ENCODE assay signal across 2 cellular contexts in the genomic region with DNA sequence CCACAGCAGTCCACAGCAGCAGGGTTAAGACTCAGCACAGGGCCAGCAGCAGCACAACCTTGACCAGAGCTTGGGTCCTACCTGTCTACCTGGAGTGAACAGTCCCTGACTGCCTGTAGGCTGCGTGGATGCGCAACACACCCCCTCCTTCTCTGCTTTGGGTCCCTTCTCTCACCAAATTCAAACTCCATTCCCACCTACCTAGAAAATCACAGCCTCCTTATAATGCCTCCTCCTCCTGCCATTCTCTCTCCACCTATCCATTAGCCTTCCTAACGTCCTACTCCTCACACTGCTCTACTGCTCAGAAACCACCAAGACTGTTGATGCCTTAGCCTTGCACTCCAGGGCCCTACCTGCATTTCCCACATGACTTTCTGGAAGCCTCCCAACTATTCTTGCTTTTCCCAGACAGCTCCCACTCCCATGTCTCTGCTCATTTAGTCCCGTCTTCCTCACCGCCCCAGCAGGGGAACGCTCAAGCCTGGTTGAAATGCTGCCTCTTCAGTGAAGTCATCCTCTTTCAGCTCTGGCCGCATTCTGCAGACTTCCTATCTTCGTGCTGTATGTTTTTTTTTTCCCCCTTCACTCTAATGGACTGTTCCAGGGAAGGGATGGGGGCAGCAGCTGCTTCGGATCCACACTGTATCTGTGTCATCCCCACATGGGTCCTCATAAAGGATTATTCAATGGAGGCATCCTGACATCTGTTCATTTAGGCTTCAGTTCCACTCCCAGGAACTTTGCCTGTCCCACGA.
TF ChIP-seq lines count a peak whose summit lies in the region.

No MANE protein-coding gene starts in this region.

TF ChIP-seq in HCT116, 20 proteins besides CTCF, POLR2A, EP300 and RAD21:
- TF ChIP-seq POLR2AphosphoS5 (IDR thresholded peaks at IDR 0.05; ENCODE audit: low read depth, low read length), result peak; percentile 30; the same call in 1 of the 2 replicates
- TF ChIP-seq, protein P1, sequence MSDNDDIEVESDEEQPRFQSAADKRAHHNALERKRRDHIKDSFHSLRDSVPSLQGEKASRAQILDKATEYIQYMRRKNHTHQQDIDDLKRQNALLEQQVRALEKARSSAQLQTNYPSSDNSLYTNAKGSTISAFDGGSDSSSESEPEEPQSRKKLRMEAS (IDR thresholded peaks at IDR 0.05), result no peak
- TF ChIP-seq SP1 (IDR thresholded peaks at IDR 0.05; ENCODE audit: low read depth), result no peak
- no peak for TF ChIP-seq CEBPB (IDR thresholded peaks at IDR 0.05; ENCODE audit: low read depth)
- no peak for TF ChIP-seq ELF1 (IDR thresholded peaks at IDR 0.05; ENCODE audit: borderline replicate concordance, low read depth)
- no peak for TF ChIP-seq CBX3 (IDR thresholded peaks at IDR 0.05; ENCODE audit: low read depth)
- no peak for TF ChIP-seq FOSL1 (IDR thresholded peaks at IDR 0.05; ENCODE audit: low read depth)
- TF ChIP-seq TCF7L2 (IDR thresholded peaks at IDR 0.05; ENCODE audit: borderline replicate concordance, extremely low read depth, insufficient read depth, insufficient read length), result no peak

TF ChIP-seq in GM12878, 131 proteins besides CTCF, POLR2A, EP300 and RAD21:
- TF ChIP-seq, protein P2, sequence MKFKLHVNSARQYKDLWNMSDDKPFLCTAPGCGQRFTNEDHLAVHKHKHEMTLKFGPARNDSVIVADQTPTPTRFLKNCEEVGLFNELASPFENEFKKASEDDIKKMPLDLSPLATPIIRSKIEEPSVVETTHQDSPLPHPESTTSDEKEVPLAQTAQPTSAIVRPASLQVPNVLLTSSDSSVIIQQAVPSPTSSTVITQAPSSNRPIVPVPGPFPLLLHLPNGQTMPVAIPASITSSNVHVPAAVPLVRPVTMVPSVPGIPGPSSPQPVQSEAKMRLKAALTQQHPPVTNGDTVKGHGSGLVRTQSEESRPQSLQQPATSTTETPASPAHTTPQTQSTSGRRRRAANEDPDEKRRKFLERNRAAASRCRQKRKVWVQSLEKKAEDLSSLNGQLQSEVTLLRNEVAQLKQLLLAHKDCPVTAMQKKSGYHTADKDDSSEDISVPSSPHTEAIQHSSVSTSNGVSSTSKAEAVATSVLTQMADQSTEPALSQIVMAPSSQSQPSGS (IDR thresholded peaks at IDR 0.05; ENCODE audit: low read length), result 0 out of 2 replicates have a peak, but pooled peaks have one; percentile 12
- no peak for TF ChIP-seq TBL1XR1 (IDR thresholded peaks at IDR 0.05; ENCODE audit: low read depth, low read length)
- no peak for TF ChIP-seq FOXM1 (IDR thresholded peaks at IDR 0.05; ENCODE audit: low read depth, low read length)
- no peak for TF ChIP-seq NBN (IDR thresholded peaks at IDR 0.05)
- no peak for TF ChIP-seq PAX8 (IDR thresholded peaks at IDR 0.05)
- TF ChIP-seq, protein P3, sequence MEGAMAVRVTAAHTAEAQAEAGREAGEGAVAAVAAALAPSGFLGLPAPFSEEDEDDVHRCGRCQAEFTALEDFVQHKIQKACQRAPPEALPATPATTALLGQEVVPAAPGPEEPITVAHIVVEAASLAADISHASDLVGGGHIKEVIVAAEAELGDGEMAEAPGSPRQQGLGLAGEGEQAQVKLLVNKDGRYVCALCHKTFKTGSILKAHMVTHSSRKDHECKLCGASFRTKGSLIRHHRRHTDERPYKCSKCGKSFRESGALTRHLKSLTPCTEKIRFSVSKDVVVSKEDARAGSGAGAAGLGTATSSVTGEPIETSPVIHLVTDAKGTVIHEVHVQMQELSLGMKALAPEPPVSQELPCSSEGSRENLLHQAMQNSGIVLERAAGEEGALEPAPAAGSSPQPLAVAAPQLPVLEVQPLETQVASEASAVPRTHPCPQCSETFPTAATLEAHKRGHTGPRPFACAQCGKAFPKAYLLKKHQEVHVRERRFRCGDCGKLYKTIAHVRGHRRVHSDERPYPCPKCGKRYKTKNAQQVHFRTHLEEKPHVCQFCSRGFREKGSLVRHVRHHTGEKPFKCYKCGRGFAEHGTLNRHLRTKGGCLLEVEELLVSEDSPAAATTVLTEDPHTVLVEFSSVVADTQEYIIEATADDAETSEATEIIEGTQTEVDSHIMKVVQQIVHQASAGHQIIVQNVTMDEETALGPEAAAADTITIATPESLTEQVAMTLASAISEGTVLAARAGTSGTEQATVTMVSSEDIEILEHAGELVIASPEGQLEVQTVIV (IDR thresholded peaks at IDR 0.05; ENCODE audit: borderline replicate concordance, partially characterized antibody), result no peak
- TF ChIP-seq POLR2AphosphoS5 (IDR thresholded peaks at IDR 0.05; ENCODE audit: low read length), result peak; percentile 42; the same call in 1 of the 2 replicates
- no peak for TF ChIP-seq ZNF24 (IDR thresholded peaks at IDR 0.05)
- 0 out of 2 replicates have a peak, but pooled peaks have one; percentile 6 for TF ChIP-seq PML (IDR thresholded peaks at IDR 0.05; ENCODE audit: low read length)
- no peak for TF ChIP-seq BMI1 (IDR thresholded peaks at IDR 0.05; ENCODE audit: borderline replicate concordance)
- no peak for TF ChIP-seq MYB (IDR thresholded peaks at IDR 0.05; ENCODE audit: borderline replicate concordance, low read depth, low read length)
